Comparison of ENCODE assay signal across 8 cellular contexts in genomic region chr11:64879226-64879900, GRCh38. TPM values are rescaled to one million over a fixed set of nuclear protein-coding genes. Genes with fewer than 3 reads are reported as not detected.
DNase-seq lines count a peak whose midpoint lies in the region; ATAC-seq, FAIRE-seq and TF ChIP-seq lines count a peak whose summit lies in the region.

No MANE protein-coding gene starts in this region.

- WGBS in upper lobe of left lung, 2 donors = 13% methylated on average over 16 of the region's 16 CpGs

- H3K4me1 Mint-ChIP-seq in memory B cell = peaks cover 47% of the 10 kb centered on the region

- no peak for TF ChIP-seq EP300 in upper lobe of left lung (IDR thresholded peaks at IDR 0.05)

- peak overlapping the region; percentile 72 for H3K4me3 ChIP-seq in brain microvascular endothelial cell (ENCODE audit: low read depth, low read length)
- H3K4me3 ChIP-seq in upper lobe of left lung = peak overlapping the region; percentile 43 to 96 (median 72)

- peaks cover 10% of the 10 kb centered on the region for H3K36me3 Mint-ChIP-seq in memory B cell

- H3K27me3 Mint-ChIP-seq in memory B cell = no peaks in the 10 kb centered on the region

- TF ChIP-seq POLR2A in upper lobe of left lung (IDR thresholded peaks at IDR 0.05) = no peak

- H3K36me3 ChIP-seq in brain microvascular endothelial cell (replicated peaks) (peaks cover 3% of the 10 kb centered on the region), upper lobe of left lung (peaks cover 0 to 4% (median 2%) of the 10 kb centered on the region in 4 donors)

- in situ Hi-C loops in KBM-7 (cut with MboI; ENCODE audit: low pct_unique_long_range_greater_than_20kb, low sequenced_read_pairs) (no loop called here), brain microvascular endothelial cell (cut with HindIII; ENCODE audit: low pct_ligation_motif_present, low sequenced_read_pairs) (no loop called here)

- H3K4me1 ChIP-seq in upper lobe of left lung = peaks cover 45 to 59% (median 55%) of the 10 kb centered on the region in 4 donors

- H3K27ac ChIP-seq in brain microvascular endothelial cell (peak overlapping the region; percentile 78), upper lobe of left lung (peak overlapping the region; percentile 91 to 98 (median 93))

- DNase-seq in CD1c-positive myeloid dendritic cell (ENCODE audit: extremely low spot score) (peak; percentile 92), KBM-7 (peak; percentile 44), brain microvascular endothelial cell (no peak), memory B cell (ENCODE audit: low spot score in 2 of 2) (no peak), upper lobe of left lung (peak in 1 of 2 donors; percentile 61), D721Med (ENCODE audit: insufficient read length, low spot score) (no peak)

- H3K27ac Mint-ChIP-seq in memory B cell = peak overlapping the region; percentile 91

- no peaks in the 10 kb centered on the region for H3K9me3 ChIP-seq in upper lobe of left lung

- FAIRE-seq in D721Med (lab: Jason Lieb, UNC) = no peak

- peak overlapping the region; percentile 96 for H3K4me3 Mint-ChIP-seq in memory B cell

- H3K27me3 ChIP-seq in brain microvascular endothelial cell (replicated peaks) = no peaks in the 10 kb centered on the region
- H3K27me3 ChIP-seq in upper lobe of left lung = no peaks in the 10 kb centered on the region

- no peak for TF ChIP-seq CTCF in brain microvascular endothelial cell (IDR thresholded peaks at IDR 0.05; ENCODE audit: low read depth, low read length, missing control alignments)
- TF ChIP-seq CTCF in upper lobe of left lung (IDR thresholded peaks at IDR 0.05) = no peak
- no peak for TF ChIP-seq CTCF in D721Med (IDR thresholded peaks at IDR 0.05; ENCODE audit: insufficient read depth, missing control alignments)

- H3K9me3 Mint-ChIP-seq in memory B cell = no peaks in the 10 kb centered on the region

- ATAC-seq in memory B cell (ENCODE audit: low read depth) (no peak), upper lobe of left lung (ENCODE audit: low FRiP score in 2 of 2) (peak in 1 of 2 donors; percentile 31), HG02763 (IDR thresholded peaks at IDR 0.05; ENCODE audit: unreplicated experiment) (no peak), HG03095 (IDR thresholded peaks at IDR 0.05; ENCODE audit: unreplicated experiment) (no peak)

RNA-seq across cellular contexts. Expression of gene EHD1, which starts 0.9 kb away (rescaled TPM):
- total RNA-seq in upper lobe of left lung = 100 to 1,000 TPM in 4 of 6 donors, 10 to 100 TPM in 2; 43.0 to 167 (median 103) TPM

RNA-seq across cellular contexts. Expression of gene CDC42BPG, which starts 34.9 kb away (rescaled TPM):
- total RNA-seq in upper lobe of left lung = 10 to 100 TPM; 21.6 to 62.4 (median 26.0) TPM

RNA-seq across cellular contexts. Expression of gene ATG2A, which starts 37.6 kb away (rescaled TPM):
- total RNA-seq in upper lobe of left lung = 10 to 100 TPM; 24.6 to 59.2 (median 33.3) TPM

RNA-seq across cellular contexts. Expression of gene PPP2R5B, which starts 45.1 kb away (rescaled TPM):
- total RNA-seq in upper lobe of left lung = 10 to 100 TPM; 21.0 to 48.1 (median 27.5) TPM

RNA-seq across cellular contexts. Expression of gene GPHA2, which starts 56.3 kb away (rescaled TPM):
- not detected for total RNA-seq in upper lobe of left lung

Comparison
In these comparisons a context has a peak if more than half of its experiments do, and no peak if none do; other contexts are left out.
1. DNase-seq: peak in CD1c-positive myeloid dendritic cell (single experiment) and KBM-7 (single experiment); none in brain microvascular endothelial cell (single experiment), memory B cell (0 of 2) and D721Med (single experiment).